Comparison of ENCODE assay signal across 8 cellular contexts in the genomic region with DNA sequence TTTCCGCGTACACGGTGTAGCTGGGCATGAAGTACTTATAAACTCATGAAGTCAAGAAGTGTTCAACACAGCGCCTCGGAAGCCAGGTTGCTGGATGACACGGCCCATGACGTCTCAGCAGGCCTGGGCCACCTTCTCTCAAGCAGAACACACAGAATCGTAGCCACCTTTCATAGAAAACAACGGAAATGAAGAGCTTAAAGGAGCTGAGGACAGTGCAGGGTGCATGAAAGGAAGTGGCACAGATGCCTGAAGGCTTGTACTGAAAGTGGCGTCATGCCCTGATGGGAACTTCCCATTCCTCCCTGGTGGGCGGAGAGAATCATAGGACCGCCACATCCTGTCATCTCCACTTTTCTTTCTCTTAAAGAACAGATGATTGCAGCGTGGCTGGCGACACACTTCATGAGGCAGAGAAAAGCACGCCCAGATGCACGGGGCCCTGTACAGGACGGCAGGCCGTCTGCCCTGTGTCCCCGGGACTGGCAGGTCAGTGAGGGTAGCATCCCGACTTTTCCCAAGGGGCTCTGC. TPM values are rescaled to one million over a fixed set of nuclear protein-coding genes. Genes with fewer than 3 reads are reported as not detected.
DNase-seq lines count a peak whose midpoint lies in the region; ATAC-seq and TF ChIP-seq lines count a peak whose summit lies in the region.

No MANE protein-coding gene starts in this region.

- no peaks in the 10 kb centered on the region for H3K27me3 ChIP-seq in GM06990 (replicated peaks; ENCODE audit: control insufficient read depth, insufficient read depth, low read length)

- no peak overlapping the region for H3K4me3 Mint-ChIP-seq in nephron progenitor cell

- peaks cover 28% of the 10 kb centered on the region for H3K36me3 Mint-ChIP-seq in nephron progenitor cell (ENCODE audit: low read depth)

- ATAC-seq in GM21717 (IDR thresholded peaks at IDR 0.05; ENCODE audit: unreplicated experiment) (peak; percentile 83), omental fat pad (ENCODE audit: low FRiP score) (no peak), HG02870 (IDR thresholded peaks at IDR 0.05; ENCODE audit: unreplicated experiment) (no peak)

- peak overlapping the region; percentile 93 for H3K27ac Mint-ChIP-seq in nephron progenitor cell

- peak overlapping the region; percentile 22 for H3K4me3 ChIP-seq in GM06990 (replicated peaks; ENCODE audit: low read depth, low read length)

- peaks cover 30% of the 10 kb centered on the region for H3K4me1 Mint-ChIP-seq in nephron progenitor cell

- H3K9me3 Mint-ChIP-seq in nephron progenitor cell = no peaks in the 10 kb centered on the region

- TF ChIP-seq CTCF in GM06990 (IDR thresholded peaks at IDR 0.05; ENCODE audit: insufficient read depth, low read length, poor library complexity, severe bottlenecking) = no peak
- TF ChIP-seq CTCF in nephron progenitor cell (IDR thresholded peaks at IDR 0.05) = no peak
- TF ChIP-seq CTCF in omental fat pad (IDR thresholded peaks at IDR 0.05) = no peak

- no peaks in the 10 kb centered on the region for H3K36me3 ChIP-seq in GM06990 (ENCODE audit: control insufficient read depth, insufficient read depth, low read length)

- H3K27me3 Mint-ChIP-seq in nephron progenitor cell (ENCODE audit: low read depth, poor library complexity) = no peaks in the 10 kb centered on the region

- peak; percentile 83 for DNase-seq in GM06990 (ENCODE audit: extremely low read depth, insufficient read length)
- DNase-seq in NOMO-1 (lab: John Stamatoyannopoulos, UW; ENCODE audit: unreplicated experiment in 2 of 2) = peak; percentile 55 to 67
- peak; percentile 59 for DNase-seq in activated T-helper 9 cell treated with anti-CD3 and anti-CD28 coated beads, Interleukin-2, amount 50 U/mL, for 16 hours (ENCODE audit: low read depth)
- DNase-seq in nephron progenitor cell = no peak
- DNase-seq in omental fat pad (ENCODE audit: low spot score) = no peak
- no peak for DNase-seq in NCI-H146 (lab: John Stamatoyannopoulos, UW)

RNA-seq across cellular contexts. Expression of a gene that starts 31.1 kb away (rescaled TPM):
- total RNA-seq in omental fat pad = 100 to 1,000 TPM in 1 of 4 donors, 10 to 100 TPM in 3; 30.2 to 103 (median 51.7) TPM

Comparison
In these comparisons a context has a peak if more than half of its experiments do, and no peak if none do; other contexts are left out.
1. DNase-seq: peak in GM06990 (single experiment), NOMO-1 (2 of 2) and activated T-helper 9 cell treated with anti-CD3 and anti-CD28 coated beads, Interleukin-2, amount 50 U/mL, for 16 hours (single experiment); none in nephron progenitor cell (single experiment), omental fat pad (single experiment) and NCI-H146 (single experiment).